Comparison of ENCODE assay signal across 20 cellular contexts in the genomic region with DNA sequence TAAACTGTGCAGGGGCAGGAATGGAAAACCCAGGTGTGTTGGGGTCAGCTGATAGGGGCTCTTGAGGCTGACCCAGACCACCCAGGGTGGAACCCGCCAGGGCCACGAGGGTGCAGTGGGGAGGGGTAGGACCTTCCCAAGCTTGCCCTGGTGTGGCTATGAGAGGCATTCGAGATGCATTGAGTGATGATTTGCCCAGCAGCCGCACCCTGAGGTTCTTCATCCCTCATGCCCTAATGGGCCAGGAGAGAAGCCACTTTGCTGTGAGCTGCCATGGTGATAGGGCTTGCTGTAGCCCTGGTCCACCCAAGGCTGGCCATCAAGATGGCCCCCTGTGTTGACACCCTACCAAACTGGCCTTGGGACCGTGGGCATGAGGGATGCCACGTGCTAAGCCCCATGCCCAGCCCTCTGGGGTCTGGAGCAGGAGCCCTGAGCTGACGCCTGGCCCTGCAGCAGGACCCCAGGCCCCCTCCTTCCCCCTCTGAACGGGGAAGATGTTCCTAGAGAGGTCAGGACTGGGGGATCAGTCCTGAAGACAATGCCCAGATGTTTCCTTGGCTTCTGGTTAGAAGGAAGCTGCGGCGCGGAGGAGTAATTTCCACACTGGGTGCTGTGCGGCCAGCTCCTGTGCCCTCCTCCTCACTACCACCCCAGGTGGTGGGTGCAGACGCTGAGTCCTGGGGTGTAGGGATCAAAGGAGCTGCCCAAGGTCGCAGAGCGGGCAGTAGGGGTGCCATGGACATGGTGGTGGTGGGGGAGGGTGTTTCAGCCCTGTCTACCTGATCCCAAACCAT.
"Had no signal": no experiment of that assay in that cellular context is flagged by ENCODE, and none has a peak within 500 bp of the region (broad histone marks: within the 10 kb centered on the region; RNA-seq: fewer than 3 reads in every experiment).

No MANE protein-coding gene starts in this region.

- H3K4me1 ChIP-seq: colonic mucosa, foreskin keratinocyte, neural progenitor cell, sigmoid colon, tibial artery had no signal

- ATAC-seq: activated CD8-positive, alpha-beta T cell treated with anti-CD3 and anti-CD28 coated beads for 36 hours; activated T-helper 17 cell treated with anti-CD3 and anti-CD28 coated beads, Interleukin-2, amount 50 U/mL, for 72 hours; foreskin keratinocyte; naive thymus-derived CD4-positive, alpha-beta T cell; stimulated activated naive CD8-positive, alpha-beta T cell treated with anti-CD3 and anti-CD28 coated beads, Interleukin-15, Interleukin-2, amounts not matched to agents 100 U/mL and 50 U/mL, for 24 hours had no signal

- DNase-seq: activated B cell treated with CpG ODN at 0.5 μM for 24 hours; activated CD4-positive, alpha-beta T cell treated with anti-CD3 and anti-CD28 coated beads, Interleukin-2, amount 10 ng/mL, durations not matched to agents 24 days and 14 days; activated CD8-positive, alpha-beta T cell treated with anti-CD3 and anti-CD28 coated beads for 36 hours; activated naive CD4-positive, alpha-beta T cell treated with Interleukin-2 at 50 U/mL for 16 hours; activated T-cell treated with anti-CD3 and anti-CD28 coated beads, Interleukin-2, amount 50 U/mL, for 1 hour; anterior cingulate cortex; central memory CD4-positive, alpha-beta T cell; colonic mucosa; foreskin keratinocyte; kidney glomerular epithelial cell; mesendoderm; naive thymus-derived CD4-positive, alpha-beta T cell; sigmoid colon; stimulated activated CD4-positive, alpha-beta T cell treated with anti-CD3 and anti-CD28 coated beads, Interleukin-1b, Interleukin-23, amount 100 ng/mL, for 48 hours; stimulated activated naive CD8-positive, alpha-beta T cell treated with anti-CD3 and anti-CD28 coated beads, Interleukin-15, Interleukin-2, amounts not matched to agents 100 U/mL and 50 U/mL, for 24 hours; substantia nigra; tibial artery had no signal

- H3K27ac ChIP-seq: colonic mucosa, foreskin keratinocyte, neural progenitor cell, ovary, sigmoid colon, tibial artery had no signal

- H3K36me3 ChIP-seq: colonic mucosa, neural progenitor cell, ovary, sigmoid colon, tibial artery had no signal

- H3K4me3 ChIP-seq: colonic mucosa, neural progenitor cell, ovary, sigmoid colon, tibial artery had no signal

- H3K9me3 ChIP-seq: colonic mucosa, ovary, sigmoid colon, tibial artery had no signal

- H3K27me3 ChIP-seq: colonic mucosa, foreskin keratinocyte, neural progenitor cell, ovary, sigmoid colon had no signal
